Comparison of ENCODE assay signal across 8 cellular contexts in genomic region chr10:30028006-30028441, GRCh38. TPM values are rescaled to one million over a fixed set of nuclear protein-coding genes. Genes with fewer than 3 reads are reported as not detected.
A peak's percentile ranks its signal among the peaks of the same experiment; 100 is the strongest.
DNase-seq lines count a peak whose midpoint lies in the region; ATAC-seq and TF ChIP-seq lines count a peak whose summit lies in the region.

No MANE protein-coding gene starts in this region.

- ATAC-seq in activated CD8-positive, alpha-beta T cell treated with anti-CD3 and anti-CD28 coated beads for 36 hours, result peak; percentile 3
- ATAC-seq in heart left ventricle (peak; percentile 77 to 83 (median 81)), GM18502 (IDR thresholded peaks at IDR 0.05; ENCODE audit: poor library complexity, unreplicated experiment) (no peak)

- WGBS in heart left ventricle, 4 donors, result 25 to 57% (median 50%) methylated on average over 8 of the region's 8 CpGs

- H3K4me1 ChIP-seq in heart left ventricle, result peaks cover 5 to 49% (median 41%) of the 10 kb centered on the region in 12 donors

- no peaks in the 10 kb centered on the region for H3K36me3 Mint-ChIP-seq in activated CD8-positive, alpha-beta T cell treated with anti-CD3 and anti-CD28 coated beads for 36 hours (ENCODE audit: low read depth)

- intact Hi-C loops in activated CD8-positive, alpha-beta T cell treated with anti-CD3 and anti-CD28 coated beads for 36 hours (cut with micrococcal nuclease), result no loop called here
- intact Hi-C loops in heart left ventricle (cut with DNase I), result loop anchor here in 2 of 10 donors (1.0 to 10.0 kb wide), 3 partner anchors 21 to 159 kb away; no protein-coding TSS in a partner anchor

- no peaks in the 10 kb centered on the region for H3K9me3 Mint-ChIP-seq in activated CD8-positive, alpha-beta T cell treated with anti-CD3 and anti-CD28 coated beads for 36 hours

- H3K27ac ChIP-seq in heart left ventricle, result peak overlapping the region; percentile 56 to 88 (median 78)

- H3K27me3 Mint-ChIP-seq in activated CD8-positive, alpha-beta T cell treated with anti-CD3 and anti-CD28 coated beads for 36 hours, result peaks cover 44% of the 10 kb centered on the region

- peak overlapping the region in 2 of 12 donors; percentile 10 to 35 for H3K4me3 ChIP-seq in heart left ventricle

- H3K4me1 Mint-ChIP-seq in activated CD8-positive, alpha-beta T cell treated with anti-CD3 and anti-CD28 coated beads for 36 hours (ENCODE audit: low read depth), result peaks cover 36% of the 10 kb centered on the region

- CTCF ChIA-PET in activated CD8-positive, alpha-beta T cell treated with anti-CD3 and anti-CD28 coated beads for 36 hours (lab: Charles Lee), result interaction anchor here (1.1 to 3.4 kb wide), 5 partner anchors 16 to 331 kb away, joined by 3 to 13 read pairs (median 4); no protein-coding TSS in a partner anchor

- H3K27ac Mint-ChIP-seq in activated CD8-positive, alpha-beta T cell treated with anti-CD3 and anti-CD28 coated beads for 36 hours, result peak overlapping the region; percentile 17

- H3K4me3 Mint-ChIP-seq in activated CD8-positive, alpha-beta T cell treated with anti-CD3 and anti-CD28 coated beads for 36 hours, result peak overlapping the region; percentile 65

- H3K27me3 ChIP-seq in heart left ventricle, result peaks cover 0 to 30% (median 0%) of the 10 kb centered on the region in 9 donors

- H3K9me3 ChIP-seq in heart left ventricle, result no peaks in the 10 kb centered on the region

- peaks cover 0 to 52% (median 8%) of the 10 kb centered on the region in 9 donors for H3K36me3 ChIP-seq in heart left ventricle

- no peak for TF ChIP-seq POLR2A in heart left ventricle (IDR thresholded peaks at IDR 0.05)

- DNase-seq in NCI-H510A treated with DMSO at 0.1 percent for 48 hours (lab: John Stamatoyannopoulos, UW), result peak; percentile 9
- DNase-seq in NCI-H510A (lab: John Stamatoyannopoulos, UW), result no peak
- DNase-seq in activated CD8-positive, alpha-beta T cell treated with anti-CD3 and anti-CD28 coated beads for 36 hours, result peak; percentile 58
- DNase-seq in heart left ventricle, result peak in 4 of 5 donors; percentile 61 to 72 (median 72)
- DNase-seq in stimulated activated CD4-positive, alpha-beta T cell treated with anti-CD3 and anti-CD28 coated beads, Interleukin-4, amount 100 ng/mL, for 24 hours, result peak; percentile 17
- DNase-seq in NK-92 treated with Interleukin-12 subunit alpha and Interleukin-12 subunit beta, amount 100 ng/mL, for 24 hours (lab: John Stamatoyannopoulos, UW), result no peak
- DNase-seq in NK-92 (lab: John Stamatoyannopoulos, UW; ENCODE audit: unreplicated experiment), result no peak

- POLR2A ChIA-PET in activated CD8-positive, alpha-beta T cell treated with anti-CD3 and anti-CD28 coated beads for 36 hours (lab: Charles Lee), result interaction anchor here (1.2 kb wide), 2 partner anchors 13 to 50 kb away, joined by 3 to 6 read pairs; no protein-coding TSS in a partner anchor

- TF ChIP-seq CTCF in activated CD8-positive, alpha-beta T cell treated with anti-CD3 and anti-CD28 coated beads for 36 hours (IDR thresholded peaks at IDR 0.05), result no peak
- TF ChIP-seq CTCF in heart left ventricle (IDR thresholded peaks at IDR 0.05), result no peak

RNA-seq across cellular contexts. Expression of gene JCAD, which starts 31.4 kb away (rescaled TPM):
- not detected for total RNA-seq in activated CD8-positive, alpha-beta T cell treated with anti-CD3 and anti-CD28 coated beads for 36 hours
- total RNA-seq in heart left ventricle, result 10 to 100 TPM; 10.4 to 51.7 (median 22.7) TPM
- 10 to 100 TPM; 10.4 to 10.5 TPM for polyA plus RNA-seq in heart left ventricle

Comparison
In these comparisons a context has a peak if more than half of its experiments do, and no peak if none do; other contexts are left out.
1. DNase-seq: peak in NCI-H510A treated with DMSO at 0.1 percent for 48 hours (single experiment), activated CD8-positive, alpha-beta T cell treated with anti-CD3 and anti-CD28 coated beads for 36 hours (single experiment), heart left ventricle (4 of 5) and stimulated activated CD4-positive, alpha-beta T cell treated with anti-CD3 and anti-CD28 coated beads, Interleukin-4, amount 100 ng/mL, for 24 hours (single experiment); none in NCI-H510A (single experiment), NK-92 treated with Interleukin-12 subunit alpha and Interleukin-12 subunit beta, amount 100 ng/mL, for 24 hours (single experiment) and NK-92 (single experiment).
2. RNA of gene JCAD, which starts 31.4 kb away (total RNA-seq): 10.4 to 51.7 TPM in heart left ventricle; not detected in activated CD8-positive, alpha-beta T cell treated with anti-CD3 and anti-CD28 coated beads for 36 hours; every median in the first group is over 10 times any median in the second.